In the genomic region with DNA sequence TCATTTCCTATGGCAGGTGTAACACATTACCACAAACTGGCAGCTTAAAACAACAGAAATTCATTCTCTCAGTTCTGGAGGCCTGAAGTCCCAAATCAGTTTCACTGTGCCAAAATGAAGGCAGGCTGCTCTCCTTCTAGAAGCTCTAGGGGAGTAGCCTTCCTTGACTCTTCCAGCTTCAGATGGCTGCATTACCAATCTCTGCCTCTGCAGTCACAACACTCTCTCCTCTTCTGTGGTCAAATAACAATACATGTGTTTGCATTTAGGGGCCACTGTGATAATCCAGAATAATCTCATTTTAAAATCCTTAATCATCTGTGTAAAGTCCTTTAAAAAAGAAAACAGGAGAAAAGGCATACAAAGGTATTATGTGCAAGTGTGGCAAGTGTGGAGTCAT, we compare ENCODE assay signal across 1 cellular context.
TF ChIP-seq lines count a peak whose summit lies in the region.

No MANE protein-coding gene starts in this region.

TF ChIP-seq in GM23338, 12 proteins besides CTCF, POLR2A, EP300 and RAD21 (continued from another document):
- TF ChIP-seq, protein P1, sequence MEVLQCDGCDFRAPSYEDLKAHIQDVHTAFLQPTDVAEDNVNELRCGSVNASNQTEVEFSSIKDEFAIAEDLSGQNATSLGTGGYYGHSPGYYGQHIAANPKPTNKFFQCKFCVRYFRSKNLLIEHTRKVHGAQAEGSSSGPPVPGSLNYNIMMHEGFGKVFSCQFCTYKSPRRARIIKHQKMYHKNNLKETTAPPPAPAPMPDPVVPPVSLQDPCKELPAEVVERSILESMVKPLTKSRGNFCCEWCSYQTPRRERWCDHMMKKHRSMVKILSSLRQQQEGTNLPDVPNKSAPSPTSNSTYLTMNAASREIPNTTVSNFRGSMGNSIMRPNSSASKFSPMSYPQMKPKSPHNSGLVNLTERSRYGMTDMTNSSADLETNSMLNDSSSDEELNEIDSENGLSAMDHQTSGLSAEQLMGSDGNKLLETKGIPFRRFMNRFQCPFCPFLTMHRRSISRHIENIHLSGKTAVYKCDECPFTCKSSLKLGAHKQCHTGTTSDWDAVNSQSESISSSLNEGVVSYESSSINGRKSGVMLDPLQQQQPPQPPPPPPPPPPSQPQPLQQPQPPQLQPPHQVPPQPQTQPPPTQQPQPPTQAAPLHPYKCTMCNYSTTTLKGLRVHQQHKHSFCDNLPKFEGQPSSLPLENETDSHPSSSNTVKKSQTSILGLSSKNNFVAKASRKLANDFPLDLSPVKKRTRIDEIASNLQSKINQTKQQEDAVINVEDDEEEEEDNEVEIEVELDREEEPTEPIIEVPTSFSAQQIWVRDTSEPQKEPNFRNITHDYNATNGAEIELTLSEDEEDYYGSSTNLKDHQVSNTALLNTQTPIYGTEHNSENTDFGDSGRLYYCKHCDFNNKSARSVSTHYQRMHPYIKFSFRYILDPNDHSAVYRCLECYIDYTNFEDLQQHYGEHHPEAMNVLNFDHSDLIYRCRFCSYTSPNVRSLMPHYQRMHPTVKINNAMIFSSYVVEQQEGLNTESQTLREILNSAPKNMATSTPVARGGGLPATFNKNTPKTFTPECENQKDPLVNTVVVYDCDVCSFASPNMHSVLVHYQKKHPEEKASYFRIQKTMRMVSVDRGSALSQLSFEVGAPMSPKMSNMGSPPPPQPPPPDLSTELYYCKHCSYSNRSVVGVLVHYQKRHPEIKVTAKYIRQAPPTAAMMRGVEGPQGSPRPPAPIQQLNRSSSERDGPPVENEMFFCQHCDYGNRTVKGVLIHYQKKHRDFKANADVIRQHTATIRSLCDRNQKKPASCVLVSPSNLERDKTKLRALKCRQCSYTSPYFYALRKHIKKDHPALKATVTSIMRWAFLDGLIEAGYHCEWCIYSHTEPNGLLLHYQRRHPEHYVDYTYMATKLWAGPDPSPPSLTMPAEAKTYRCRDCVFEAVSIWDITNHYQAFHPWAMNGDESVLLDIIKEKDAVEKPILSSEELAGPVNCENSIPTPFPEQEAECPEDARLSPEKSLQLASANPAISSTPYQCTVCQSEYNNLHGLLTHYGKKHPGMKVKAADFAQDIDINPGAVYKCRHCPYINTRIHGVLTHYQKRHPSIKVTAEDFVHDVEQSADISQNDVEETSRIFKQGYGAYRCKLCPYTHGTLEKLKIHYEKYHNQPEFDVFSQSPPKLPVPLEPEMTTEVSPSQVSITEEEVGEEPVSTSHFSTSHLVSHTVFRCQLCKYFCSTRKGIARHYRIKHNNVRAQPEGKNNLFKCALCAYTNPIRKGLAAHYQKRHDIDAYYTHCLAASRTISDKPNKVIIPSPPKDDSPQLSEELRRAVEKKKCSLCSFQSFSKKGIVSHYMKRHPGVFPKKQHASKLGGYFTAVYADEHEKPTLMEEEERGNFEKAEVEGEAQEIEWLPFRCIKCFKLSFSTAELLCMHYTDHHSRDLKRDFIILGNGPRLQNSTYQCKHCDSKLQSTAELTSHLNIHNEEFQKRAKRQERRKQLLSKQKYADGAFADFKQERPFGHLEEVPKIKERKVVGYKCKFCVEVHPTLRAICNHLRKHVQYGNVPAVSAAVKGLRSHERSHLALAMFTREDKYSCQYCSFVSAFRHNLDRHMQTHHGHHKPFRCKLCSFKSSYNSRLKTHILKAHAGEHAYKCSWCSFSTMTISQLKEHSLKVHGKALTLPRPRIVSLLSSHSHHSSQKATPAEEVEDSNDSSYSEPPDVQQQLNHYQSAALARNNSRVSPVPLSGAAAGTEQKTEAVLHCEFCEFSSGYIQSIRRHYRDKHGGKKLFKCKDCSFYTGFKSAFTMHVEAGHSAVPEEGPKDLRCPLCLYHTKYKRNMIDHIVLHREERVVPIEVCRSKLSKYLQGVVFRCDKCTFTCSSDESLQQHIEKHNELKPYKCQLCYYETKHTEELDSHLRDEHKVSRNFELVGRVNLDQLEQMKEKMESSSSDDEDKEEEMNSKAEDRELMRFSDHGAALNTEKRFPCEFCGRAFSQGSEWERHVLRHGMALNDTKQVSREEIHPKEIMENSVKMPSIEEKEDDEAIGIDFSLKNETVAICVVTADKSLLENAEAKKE (CRISPR knock-in tag; IDR thresholded peaks at IDR 0.05): no peak
- TF ChIP-seq POLR2AphosphoS5 (IDR thresholded peaks at IDR 0.05; ENCODE audit: low read depth) (no peak), STAT1 (IDR thresholded peaks at IDR 0.05; ENCODE audit: unreplicated experiment) (no peak), ZNF331 (CRISPR knock-in tag; IDR thresholded peaks at IDR 0.05; ENCODE audit: low read depth) (no peak), NANOG (IDR thresholded peaks at IDR 0.05; ENCODE audit: borderline replicate concordance) (no peak), JUNB (IDR thresholded peaks at IDR 0.05; ENCODE audit: unreplicated experiment) (no peak), EZH2 (IDR thresholded peaks at IDR 0.05; ENCODE audit: low read depth, unreplicated experiment) (no peak), ZNF114 (CRISPR knock-in tag; IDR thresholded peaks at IDR 0.05) (no peak), EZH2phosphoT487 (IDR thresholded peaks at IDR 0.05; ENCODE audit: unreplicated experiment) (no peak)
TF ChIP-seq in GM23338: peak in this region for 0.
